23 cellular contexts compared by ENCODE assay signal in genomic region chr18:76380127-76380729, GRCh38.
"Had no signal": no experiment of that assay in that cellular context is flagged by ENCODE, and none has a peak within 500 bp of the region (broad histone marks: within the 10 kb centered on the region; RNA-seq: fewer than 3 reads in every experiment).

No MANE protein-coding gene starts in this region.

- H3K4me3 ChIP-seq: hepatocyte, neural progenitor cell, spleen, testis, transverse colon had no signal

- H3K27me3 ChIP-seq: hepatocyte, neural progenitor cell, spleen, testis, transverse colon had no signal

- H3K4me1 ChIP-seq: neural progenitor cell had no signal

- H3K36me3 ChIP-seq: neural progenitor cell had no signal

- H3K9me3 Mint-ChIP-seq: activated CD4-positive, alpha-beta memory T cell treated with anti-CD3 and anti-CD28 coated beads for 36 hours; activated naive CD8-positive, alpha-beta T cell treated with anti-CD3 and anti-CD28 coated beads, Interleukin-2, amount 10 ng/mL, durations not matched to agents 7 days and 5 days; central memory CD8-positive, alpha-beta T cell; mesothelial cell of epicardium; naive B cell; neural progenitor cell had no signal

- H3K4me2 ChIP-seq: hepatocyte, neural progenitor cell had no signal

- H3K27ac ChIP-seq: hepatocyte, neural progenitor cell, spleen, testis, transverse colon, VCaP had no signal

- DNase-seq: activated CD4-positive, alpha-beta T cell treated with anti-CD3 and anti-CD28 coated beads, Interleukin-2, amount 10 ng/mL, durations not matched to agents 24 days and 14 days; activated CD4-positive, CD25-positive, alpha-beta regulatory T cell treated with anti-CD3 and anti-CD28 coated beads, Interleukin-2, amount 50 U/mL, for 72 hours; activated CD8-positive, alpha-beta memory T cell treated with anti-CD3 and anti-CD28 coated beads, Interleukin-2, amount 50 U/mL, for 48 hours; activated gamma-delta T cell; activated naive CD4-positive, alpha-beta T cell treated with anti-CD3 and anti-CD28 coated beads, Interleukin-2, amount 10 ng/mL, durations not matched to agents 7 days and 5 days; activated naive CD8-positive, alpha-beta T cell treated with anti-CD3 and anti-CD28 coated beads, Interleukin-2, amount 10 ng/mL, durations not matched to agents 7 days and 5 days; effector CD4-positive, alpha-beta T cell; left ventricle myocardium superior; naive B cell; occipital lobe; right cardiac atrium; T-helper 1 cell; testis; transverse colon had no signal

- H3K9ac ChIP-seq: neural progenitor cell had no signal

- H2AFZ ChIP-seq: hepatocyte, neural progenitor cell had no signal

- H3K9me3 ChIP-seq: spleen, testis, transverse colon had no signal

- H3K27me3 Mint-ChIP-seq: activated CD4-positive, alpha-beta memory T cell treated with anti-CD3 and anti-CD28 coated beads for 36 hours; activated naive CD8-positive, alpha-beta T cell treated with anti-CD3 and anti-CD28 coated beads, Interleukin-2, amount 10 ng/mL, durations not matched to agents 7 days and 5 days; central memory CD8-positive, alpha-beta T cell; naive B cell had no signal

- H3K27ac Mint-ChIP-seq: activated CD4-positive, alpha-beta memory T cell treated with anti-CD3 and anti-CD28 coated beads for 36 hours; activated CD4-positive, alpha-beta T cell treated with anti-CD3 and anti-CD28 coated beads, Interleukin-2, amount 10 ng/mL, durations not matched to agents 24 days and 14 days; activated naive CD4-positive, alpha-beta T cell treated with anti-CD3 and anti-CD28 coated beads, Interleukin-2, amount 10 ng/mL, durations not matched to agents 7 days and 5 days; activated naive CD8-positive, alpha-beta T cell treated with anti-CD3 and anti-CD28 coated beads, Interleukin-2, amount 10 ng/mL, durations not matched to agents 7 days and 5 days; activated T-cell treated with anti-CD3 and anti-CD28 coated beads, Interleukin-2, amount 50 U/mL, for 24 hours; neural progenitor cell had no signal

- ATAC-seq: left ventricle myocardium superior; right cardiac atrium; stimulated activated naive CD8-positive, alpha-beta T cell treated with anti-CD3 and anti-CD28 coated beads, Interleukin-15, Interleukin-2, amounts not matched to agents 100 U/mL and 50 U/mL, for 24 hours had no signal

- H3K4me3 Mint-ChIP-seq: activated CD4-positive, alpha-beta memory T cell treated with anti-CD3 and anti-CD28 coated beads for 36 hours; activated CD4-positive, alpha-beta T cell treated with anti-CD3 and anti-CD28 coated beads, Interleukin-2, amount 10 ng/mL, durations not matched to agents 24 days and 14 days; activated naive CD4-positive, alpha-beta T cell treated with anti-CD3 and anti-CD28 coated beads, Interleukin-2, amount 10 ng/mL, durations not matched to agents 7 days and 5 days; activated T-cell treated with anti-CD3 and anti-CD28 coated beads, Interleukin-2, amount 50 U/mL, for 24 hours; central memory CD8-positive, alpha-beta T cell; mesothelial cell of epicardium; naive B cell; neural progenitor cell had no signal
